Comparison of ENCODE assay signal across 8 cellular contexts in genomic region chr19:11558881-11559828, GRCh38. TPM values are rescaled to one million over a fixed set of nuclear protein-coding genes. Genes with fewer than 3 reads are reported as not detected.
DNase-seq lines count a peak whose midpoint lies in the region; ATAC-seq and TF ChIP-seq lines count a peak whose summit lies in the region.

Gene ELOF1 (minus strand): TSS chr19:11559230. CDS start chr19:11554347, 4,883 bp downstream.

- CTCF ChIA-PET in A673 (lab: Charles Lee): interaction anchor here (0.6 to 1.1 kb wide), 2 partner anchors 35 to 238 kb away, joined by 5 read pairs; no protein-coding TSS in a partner anchor
- CTCF ChIA-PET in mammary epithelial cell (lab: Charles Lee; ENCODE audit: low non-redundant PET): interaction anchor here (0.6 to 0.7 kb wide), 2 partner anchors 86 to 179 kb away, joined by 4 to 9 read pairs; no protein-coding TSS in a partner anchor

- WGBS in mammary epithelial cell (ENCODE audit: low coverage, missing lambda C conversion rate): 2% methylated on average over 24 of the region's 57 CpGs

- TSS peak; percentile 96 for BruUV-seq in A673 (replicated peaks; lab: Mats Ljungman, UMichigan)
- TSS peak; percentile 88 for BruUV-seq in mammary epithelial cell (replicated peaks; lab: Mats Ljungman, UMichigan)

- dilution Hi-C loops in mammary epithelial cell (cut with HindIII; ENCODE audit: low sequenced_read_pairs): loop anchor here (5.0 kb wide), 1 partner anchor 42 kb away; no protein-coding TSS in a partner anchor

- H3K4me3 ChIP-seq in A673 (ENCODE audit: low read depth, low read length, poor library complexity, severe bottlenecking) (peak within 1 kb of the TSS; percentile 95), WERI-Rb-1 (ENCODE audit: low read depth, low read length) (peak within 1 kb of the TSS; percentile 87), mammary epithelial cell (replicated peaks in 1 of 3; ENCODE audit: insufficient read depth in 1 of 3, low read depth in 2 of 3, low read length in 3 of 3) (peak within 1 kb of the TSS; percentile 66 to 97 (median 79)), iPS-20b (ENCODE audit: low read length) (peak within 1 kb of the TSS; percentile 94), skin epidermis (peak within 1 kb of the TSS; percentile 61 to 94 (median 86))

- DNase-seq in A673 (ENCODE audit: low spot score) (peak; percentile 99), NCI-H2227 (lab: John Stamatoyannopoulos, UW; ENCODE audit: unreplicated experiment) (peak; percentile 96), WERI-Rb-1 (peak; percentile 98), mammary epithelial cell (peak; percentile 97)

- H3K79me2 ChIP-seq in mammary epithelial cell (ENCODE audit: insufficient read depth, low read length): peaks cover 39% of the 10 kb centered on the region

- peak within 1 kb of the TSS; percentile 86 for H2AFZ ChIP-seq in mammary epithelial cell (ENCODE audit: low read depth, low read length)

- peak; percentile 23; the same call in 1 of the 2 replicates for TF ChIP-seq CTCF in A673 (conservative IDR thresholded peaks at IDR 0.05; ENCODE audit: low read depth, low read length)
- TF ChIP-seq CTCF in WERI-Rb-1 (IDR thresholded peaks at IDR 0.05; ENCODE audit: low read depth, low read length): peak; percentile 29; the same call in 1 of the 2 replicates
- peak in 1 of 2 donors; percentile 40 for TF ChIP-seq CTCF in mammary epithelial cell (conservative IDR thresholded peaks at IDR 0.05 in 1 of 2, IDR thresholded peaks at IDR 0.05 in 1 of 2; ENCODE audit: extremely low read depth in 1 of 2, insufficient read depth in 1 of 2, low read depth in 1 of 2, low read length in 2 of 2)

- POLR2A ChIA-PET in A673 (lab: Charles Lee; ENCODE audit: low non-redundant PET): no interaction called here

- H3K9ac ChIP-seq in mammary epithelial cell (ENCODE audit: insufficient read depth, low read length) (peak within 1 kb of the TSS; percentile 61), iPS-20b (ENCODE audit: low read depth, low read length) (peak within 1 kb of the TSS; percentile 85; the same call in 1 of the 2 replicates)

- intact Hi-C loops in A673 (cut with micrococcal nuclease; ENCODE audit: unreplicated experiment): no loop called here
- intact Hi-C loops in mammary epithelial cell (cut with micrococcal nuclease): loop anchor here (1.0 kb wide), 1 partner anchor 429 kb away; no protein-coding TSS in a partner anchor

- H3K36me3 ChIP-seq in A673 (ENCODE audit: insufficient read depth, low read length, poor library complexity, severe bottlenecking) (peaks cover 8% of the 10 kb centered on the region), WERI-Rb-1 (peaks cover 19% of the 10 kb centered on the region), mammary epithelial cell (ENCODE audit: insufficient read depth, low read length) (no peaks in the 10 kb centered on the region), iPS-20b (ENCODE audit: insufficient read depth, low read depth, low read length) (peaks cover 16% of the 10 kb centered on the region)

- ATAC-seq in GM18867 (IDR thresholded peaks at IDR 0.05; ENCODE audit: unreplicated experiment): peak; percentile 75
- ATAC-seq in HG03135 (IDR thresholded peaks at IDR 0.05; ENCODE audit: unreplicated experiment): peak; percentile 74

- H3K4me2 ChIP-seq in mammary epithelial cell (ENCODE audit: insufficient read depth, low read depth, low read length): peak within 1 kb of the TSS; percentile 90

- in situ Hi-C loops in mammary epithelial cell (cut with MboI; ENCODE audit: low sequenced_read_pairs in 2 of 2): no loop called here

- H3K27ac ChIP-seq in A673 (ENCODE audit: low read depth, low read length, poor library complexity, severe bottlenecking) (peak within 1 kb of the TSS; percentile 57), WERI-Rb-1 (peak within 1 kb of the TSS; percentile 46), mammary epithelial cell (ENCODE audit: insufficient read depth, low read depth, low read length) (peak within 1 kb of the TSS; percentile 43), iPS-20b (ENCODE audit: low read length) (no peak within 1 kb of the TSS), skin epidermis (peak within 1 kb of the TSS in 20 of 21 experiments; percentile 47 to 88 (median 72))

- H3K4me1 ChIP-seq in A673 (ENCODE audit: insufficient read depth, low read length, poor library complexity, severe bottlenecking): peaks cover 13% of the 10 kb centered on the region
- peaks cover 6% of the 10 kb centered on the region for H3K4me1 ChIP-seq in mammary epithelial cell (ENCODE audit: insufficient read depth, low read length)
- peaks cover 4% of the 10 kb centered on the region for H3K4me1 ChIP-seq in iPS-20b (ENCODE audit: insufficient read depth, low read length)

- H3K9me3 ChIP-seq in A673 (ENCODE audit: low read depth, low read length, poor library complexity, severe bottlenecking): no peaks in the 10 kb centered on the region
- no peaks in the 10 kb centered on the region for H3K9me3 ChIP-seq in WERI-Rb-1 (ENCODE audit: severe bottlenecking)
- H3K9me3 ChIP-seq in mammary epithelial cell (replicated peaks; ENCODE audit: insufficient read depth, low read length): no peaks in the 10 kb centered on the region
- no peaks in the 10 kb centered on the region for H3K9me3 ChIP-seq in iPS-20b (ENCODE audit: insufficient read depth, low read depth, low read length)

- H4K20me1 ChIP-seq in mammary epithelial cell (ENCODE audit: insufficient read depth, low read length): no peaks in the 10 kb centered on the region

- no peaks in the 10 kb centered on the region for H3K27me3 ChIP-seq in A673 (replicated peaks; ENCODE audit: insufficient read depth, low read depth, low read length, poor library complexity)
- no peaks in the 10 kb centered on the region for H3K27me3 ChIP-seq in WERI-Rb-1 (ENCODE audit: insufficient read depth, low read depth, severe bottlenecking)
- no peaks in the 10 kb centered on the region for H3K27me3 ChIP-seq in mammary epithelial cell (ENCODE audit: insufficient read depth, low read length)
- H3K27me3 ChIP-seq in iPS-20b (ENCODE audit: insufficient read depth, low read length): no peaks in the 10 kb centered on the region

RNA-seq across cellular contexts. Expression of gene ELOF1, which starts in this region (rescaled TPM):
- total RNA-seq in A673 (2021) (83.5 and 97.9 TPM in 2 replicates), mammary epithelial cell (10 to 100 TPM; 34.7 to 71.2 TPM)
- polyA plus RNA-seq in mammary epithelial cell: 93.0 TPM
- polyA minus RNA-seq in mammary epithelial cell: 70.5 TPM
